8 cellular contexts compared by ENCODE assay signal in genomic region chr7:107180378-107180777, GRCh38. TPM values are rescaled to one million over a fixed set of nuclear protein-coding genes. Genes with fewer than 3 reads are reported as not detected.
DNase-seq lines count a peak whose midpoint lies in the region; ATAC-seq, FAIRE-seq and TF ChIP-seq lines count a peak whose summit lies in the region.

No MANE protein-coding gene starts in this region.

- FAIRE-seq in HepG2 (lab: Jason Lieb, UNC) = no peak

- peaks cover 46 to 72% (median 49%) of the 10 kb centered on the region in 4 donors for H3K4me1 Mint-ChIP-seq in CD4-positive, CD25-positive, alpha-beta regulatory T cell

- peaks cover 35% of the 10 kb centered on the region for H3K4me1 ChIP-seq in CD4-positive, CD25-positive, alpha-beta regulatory T cell (ENCODE audit: control insufficient read depth, insufficient read depth, low read length, poor library complexity, severe bottlenecking)
- H3K4me1 ChIP-seq in HepG2 (ENCODE audit: insufficient read depth, low read length) = peaks cover 14% of the 10 kb centered on the region

- H4K20me1 ChIP-seq in HepG2 (ENCODE audit: insufficient read depth, low read length) = peaks cover 27% of the 10 kb centered on the region

- in situ Hi-C loops in HepG2 (cut with HindIII; ENCODE audit: extremely low pct_ligation_motif_present, low pct_unique_long_range_greater_than_20kb) = no loop called here

- no peaks in the 10 kb centered on the region for H3K27me3 Mint-ChIP-seq in CD4-positive, CD25-positive, alpha-beta regulatory T cell

- H3K36me3 Mint-ChIP-seq in CD4-positive, CD25-positive, alpha-beta regulatory T cell = peaks cover 33% of the 10 kb centered on the region

- TF ChIP-seq CTCF in HepG2 (CRISPR knock-in tag; IDR thresholded peaks at IDR 0.05) = no peak

- peaks cover 37% of the 10 kb centered on the region for H3K79me2 ChIP-seq in HepG2 (ENCODE audit: insufficient read depth, low read length)

- H3K27ac ChIP-seq in CD4-positive, CD25-positive, alpha-beta regulatory T cell (ENCODE audit: insufficient read depth, low read length, poor library complexity, severe bottlenecking) = no peak overlapping the region
- H3K27ac ChIP-seq in HepG2 (ENCODE audit: extremely low read length, insufficient read depth, low read length) = no peak overlapping the region

- no peak overlapping the region for H3K9ac ChIP-seq in HepG2 (ENCODE audit: insufficient read depth, low read depth, low read length)

- peak overlapping the region; percentile 48 for H3K4me3 ChIP-seq in CD4-positive, CD25-positive, alpha-beta regulatory T cell (ENCODE audit: low read depth, low read length)
- no peak overlapping the region for H3K4me3 ChIP-seq in HepG2 (replicated peaks in 1 of 3; ENCODE audit: insufficient read depth in 1 of 3, low read depth in 2 of 3, low read length in 3 of 3)

- H2AFZ ChIP-seq in HepG2 (ENCODE audit: low read length) = no peak overlapping the region

- no peaks in the 10 kb centered on the region for H3K9me3 ChIP-seq in CD4-positive, CD25-positive, alpha-beta regulatory T cell (ENCODE audit: control insufficient read depth in 2 of 2, low read length in 2 of 2)
- H3K9me3 ChIP-seq in HepG2 (ENCODE audit: low read length) = no peaks in the 10 kb centered on the region

- POLR2A ChIA-PET in HepG2 (lab: Yijun Ruan, JAX) = interaction anchor here (3.9 kb wide), 1 partner anchor 12 kb away, joined by 24 read pairs; the partner anchor contains the start of gene HBP1

- TF ChIP-seq POLR2A in HepG2 (IDR thresholded peaks at IDR 0.05; ENCODE audit: insufficient read depth in 1 of 2, low read depth in 2 of 2, low read length in 2 of 2) = no peak

- peaks cover 66% of the 10 kb centered on the region for H3K36me3 ChIP-seq in CD4-positive, CD25-positive, alpha-beta regulatory T cell (ENCODE audit: control insufficient read depth, insufficient read depth, low read length)
- peaks cover 9 to 45% of the 10 kb centered on the region in 2 experiments for H3K36me3 ChIP-seq in HepG2 (replicated peaks in 1 of 2; ENCODE audit: control insufficient read depth in 1 of 2, insufficient read depth in 2 of 2, low read length in 2 of 2)

- peak overlapping the region; percentile 11 to 49 (median 20) for H3K27ac Mint-ChIP-seq in CD4-positive, CD25-positive, alpha-beta regulatory T cell

- DNase-seq in CD4-positive, CD25-positive, alpha-beta regulatory T cell = peak in 2 of 3 donors; percentile 14 to 26
- DNase-seq in NCI-H2227 (lab: John Stamatoyannopoulos, UW; ENCODE audit: unreplicated experiment) (peak; percentile 31), HepG2 (ENCODE audit: low spot score) (peak; percentile 22), ureter (ENCODE audit: low spot score) (no peak), NCI-H82 treated with DMSO at 0.1 percent for 48 hours (lab: John Stamatoyannopoulos, UW; ENCODE audit: unreplicated experiment) (no peak)
- peak; percentile 79 for DNase-seq in activated naive CD4-positive, alpha-beta T cell treated with anti-CD3 and anti-CD28 coated beads, Interleukin-2, amount 50 U/mL, for 16 hours
- peak; percentile 33 to 51 for DNase-seq in stimulated activated CD8-positive, alpha-beta memory T cell treated with anti-CD3 and anti-CD28 coated beads, Interleukin-7, amount 100 ng/mL, for 48 hours (ENCODE audit: extremely low read depth in 1 of 2, low read depth in 1 of 2)

- no peak overlapping the region for H3K4me2 ChIP-seq in HepG2 (ENCODE audit: low read depth, low read length)

- no peaks in the 10 kb centered on the region for H3K27me3 ChIP-seq in CD4-positive, CD25-positive, alpha-beta regulatory T cell (ENCODE audit: control insufficient read depth, insufficient read depth, low read length)
- H3K27me3 ChIP-seq in HepG2 (ENCODE audit: control insufficient read depth in 1 of 2, insufficient read depth in 2 of 2, low read length in 2 of 2) = no peaks in the 10 kb centered on the region

- no peak for TF ChIP-seq RAD21 in HepG2 (CRISPR knock-in tag; IDR thresholded peaks at IDR 0.05)

- H3K4me3 Mint-ChIP-seq in CD4-positive, CD25-positive, alpha-beta regulatory T cell = peak overlapping the region in 3 of 4 donors; percentile 27 to 73 (median 30)

- no peaks in the 10 kb centered on the region for H3K9me3 Mint-ChIP-seq in CD4-positive, CD25-positive, alpha-beta regulatory T cell

- ATAC-seq in CD4-positive, CD25-positive, alpha-beta regulatory T cell (ENCODE audit: low read depth in 2 of 2) = peak; percentile 45 to 60
- ATAC-seq in HepG2 (no peak), HG02678 (IDR thresholded peaks at IDR 0.05; ENCODE audit: unreplicated experiment) (no peak)

- TF ChIP-seq EP300 in HepG2 (IDR thresholded peaks at IDR 0.05; ENCODE audit: low read depth in 2 of 2, low read length in 2 of 2) (no peak), HepG2 (CRISPR knock-in tag; IDR thresholded peaks at IDR 0.05; ENCODE audit: borderline replicate concordance) (no peak)

- intact Hi-C loops in HepG2 (cut with micrococcal nuclease; ENCODE audit: unreplicated experiment) = no loop called here

- CTCF ChIA-PET in HepG2 (lab: Yijun Ruan, JAX; ENCODE audit: low intra/inter-chr PET ratio, low total read pairs) = no interaction called here

- BruUV-seq in HepG2 (replicated peaks; lab: Mats Ljungman, UMichigan) = no TSS peak

- WGBS in HepG2 (ENCODE audit: low lambda C conversion rate) = 83% methylated on average over 1 of the region's 1 CpG

TF ChIP-seq in HepG2, 621 proteins besides CTCF, POLR2A, EP300 and RAD21:
- TF ChIP-seq JUND (CRISPR knock-in tag; IDR thresholded peaks at IDR 0.05) (no peak), FOSL2 (CRISPR knock-in tag; IDR thresholded peaks at IDR 0.05) (peak; percentile 58)

RNA-seq across cellular contexts. Expression of gene HBP1, which starts 11.6 kb away (rescaled TPM):
- total RNA-seq in CD4-positive, CD25-positive, alpha-beta regulatory T cell = 249 TPM
- 10 to 100 TPM; 67.8 to 98.6 (median 87.7) TPM for polyA plus RNA-seq in CD4-positive, CD25-positive, alpha-beta regulatory T cell
- total RNA-seq in HepG2 (2016; rRNA removed; fragmentation: Illumina TruSeq; extraction: Trizol) = 22.9 and 29.8 TPM in 2 replicates
- total RNA-seq in HepG2 (2016; cell fraction: cytosol; rRNA removed; fragmentation: Illumina TruSeq; extraction: Trizol; ENCODE audit: low read depth) = 4.4 and 5.2 TPM in 2 replicates
- total RNA-seq in HepG2 (2016; cell fraction: insoluble cytoplasmic fraction; rRNA removed; fragmentation: Illumina TruSeq; extraction: Trizol) = 19.6 and 28.9 TPM in 2 replicates
- 8.0 and 9.4 TPM in 2 replicates for total RNA-seq in HepG2 (2016; cell fraction: membrane; rRNA removed; fragmentation: Illumina TruSeq; extraction: Trizol)
- 16.5 and 18.0 TPM in 2 replicates for total RNA-seq in HepG2 (2016; cell fraction: nucleus; rRNA removed; fragmentation: Illumina TruSeq; extraction: Trizol)
- 37.8 and 44.1 TPM in 2 replicates for polyA plus RNA-seq in HepG2 (2011; rRNA removed)
- 24.4 and 33.9 TPM in 2 replicates for polyA plus RNA-seq in HepG2 (2011; cell fraction: cytosol; rRNA removed)
- polyA plus RNA-seq in HepG2 (2011; cell fraction: nucleus; rRNA removed) = 24.5 and 27.2 TPM in 2 replicates
- 40.5 and 54.8 TPM in 2 replicates for polyA plus RNA-seq in HepG2 (2012)
- polyA plus RNA-seq in HepG2 (2016; cell fraction: cytosol; fragmentation: Illumina TruSeq; extraction: Trizol; ENCODE audit: low read depth) = 1.5 TPM in 2 replicates
- 21.0 and 21.2 TPM in 2 replicates for polyA plus RNA-seq in HepG2 (2016; cell fraction: insoluble cytoplasmic fraction; fragmentation: Illumina TruSeq; extraction: Trizol; ENCODE audit: low read depth)
- polyA plus RNA-seq in HepG2 (2016; cell fraction: membrane; fragmentation: Illumina TruSeq; extraction: Trizol; ENCODE audit: low read depth) = 3.2 and 3.9 TPM in 2 replicates
- polyA plus RNA-seq in HepG2 (2016; cell fraction: nucleus; fragmentation: Illumina TruSeq; extraction: Trizol; ENCODE audit: insufficient read depth, low read depth) = 13.2 and 18.0 TPM in 2 replicates
- 46.4 and 47.9 TPM in 2 replicates for polyA minus RNA-seq in HepG2 (2011; rRNA and poly(A)+ RNA removed; ENCODE audit: low replicate concordance)
- polyA minus RNA-seq in HepG2 (2011; cell fraction: cytosol; rRNA and poly(A)+ RNA removed) = 25.5 and 31.9 TPM in 2 replicates
- 109 and 115 TPM in 2 replicates for polyA minus RNA-seq in HepG2 (2011; cell fraction: nucleus; rRNA and poly(A)+ RNA removed)
- 62.1 TPM for total RNA-seq in ureter

Comparison
In these comparisons a context has a peak if more than half of its experiments do, and no peak if none do; other contexts are left out.
1. ATAC-seq: peak in CD4-positive, CD25-positive, alpha-beta regulatory T cell (2 of 2); none in HepG2 (single experiment) and HG02678 (single experiment).
2. DNase-seq: peak in CD4-positive, CD25-positive, alpha-beta regulatory T cell (2 of 3), NCI-H2227 (single experiment), activated naive CD4-positive, alpha-beta T cell treated with anti-CD3 and anti-CD28 coated beads, Interleukin-2, amount 50 U/mL, for 16 hours (single experiment), HepG2 (single experiment) and stimulated activated CD8-positive, alpha-beta memory T cell treated with anti-CD3 and anti-CD28 coated beads, Interleukin-7, amount 100 ng/mL, for 48 hours (2 of 2); none in ureter (single experiment) and NCI-H82 treated with DMSO at 0.1 percent for 48 hours (single experiment).